8 cellular contexts compared by ENCODE assay signal in the genomic region with DNA sequence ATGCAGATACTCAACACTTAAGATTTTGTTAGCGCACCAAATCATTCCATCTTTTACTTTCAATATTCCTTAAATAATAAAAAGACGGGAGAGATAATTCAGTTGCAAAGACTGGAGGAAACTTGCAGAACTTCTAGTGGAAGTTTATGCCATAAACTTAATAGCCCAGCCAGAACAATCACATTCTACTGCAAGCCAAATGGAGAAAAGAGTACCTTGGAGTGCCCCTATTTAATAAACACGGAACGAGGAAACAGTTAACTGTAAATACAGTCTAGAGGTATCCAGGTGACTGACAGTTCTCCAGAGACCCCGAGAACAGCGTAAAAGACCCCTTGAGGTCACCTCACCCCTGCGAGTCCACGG. TPM values are rescaled to one million over a fixed set of nuclear protein-coding genes. Genes with fewer than 3 reads are reported as not detected.
DNase-seq lines count a peak whose midpoint lies in the region; ATAC-seq and TF ChIP-seq lines count a peak whose summit lies in the region.

No MANE protein-coding gene starts in this region.

- no peak for DNase-seq in activated CD4-positive, alpha-beta T cell treated with anti-CD3 and anti-CD28 coated beads for 36 hours
- no peak for DNase-seq in activated CD4-positive, alpha-beta T cell treated with anti-CD3 and anti-CD28 coated beads, Interleukin-2, amount 50 U/mL, for 4 hours
- DNase-seq in activated T-helper 2 cell treated with anti-CD3 and anti-CD28 coated beads, Interferon-gamma antibody, Interleukin-2, Interleukin-4, amounts not matched to agents 10 μg/mL and 5 μg/mL and 100 μg/mL, durations not matched to agents 14 hours and 24 hours and 36 hours (ENCODE audit: low spot score): no peak
- DNase-seq in immature natural killer cell (no peak), testis (no peak), NCI-H526 treated with DMSO at 0.1 percent for 48 hours (lab: John Stamatoyannopoulos, UW) (no peak)
- no peak for DNase-seq in activated CD4-positive, CD25-positive, alpha-beta regulatory T cell (lab: John Stamatoyannopoulos, UW)

- WGBS in testis, 2 donors: 1 to 2% methylated on average over 8 of the region's 8 CpGs

- TF ChIP-seq POLR2A in testis (IDR thresholded peaks at IDR 0.05): no peak

- H3K36me3 Mint-ChIP-seq in activated CD4-positive, alpha-beta T cell treated with anti-CD3 and anti-CD28 coated beads for 36 hours (ENCODE audit: low read depth): peaks cover 35% of the 10 kb centered on the region
- H3K36me3 Mint-ChIP-seq in activated T-helper 2 cell treated with anti-CD3 and anti-CD28 coated beads, Interferon-gamma antibody, Interleukin-2, Interleukin-4, amounts not matched to agents 10 μg/mL and 5 μg/mL and 100 μg/mL, durations not matched to agents 14 hours and 24 hours and 36 hours (ENCODE audit: low read depth): peaks cover 21% of the 10 kb centered on the region
- peaks cover 0 to 3% (median 0%) of the 10 kb centered on the region in 3 donors for H3K36me3 Mint-ChIP-seq in immature natural killer cell

- peak overlapping the region; percentile 95 for H3K27ac Mint-ChIP-seq in activated CD4-positive, alpha-beta T cell treated with anti-CD3 and anti-CD28 coated beads for 36 hours
- peak overlapping the region; percentile 98 for H3K27ac Mint-ChIP-seq in activated T-helper 2 cell treated with anti-CD3 and anti-CD28 coated beads, Interferon-gamma antibody, Interleukin-2, Interleukin-4, amounts not matched to agents 10 μg/mL and 5 μg/mL and 100 μg/mL, durations not matched to agents 14 hours and 24 hours and 36 hours
- H3K27ac Mint-ChIP-seq in immature natural killer cell: peak overlapping the region; percentile 91 to 98 (median 96)

- H3K27me3 ChIP-seq in testis: no peaks in the 10 kb centered on the region

- peak overlapping the region; percentile 79 to 83 for H3K27ac ChIP-seq in testis

- no peaks in the 10 kb centered on the region for H3K9me3 ChIP-seq in testis

- intact Hi-C loops in activated CD4-positive, alpha-beta T cell treated with anti-CD3 and anti-CD28 coated beads for 36 hours (cut with DNase I, micrococcal nuclease): loop anchor here in 1 of 2 experiments (1.0 to 10.0 kb wide), 8 partner anchors 332 to 1970 kb away; a partner anchor contains a TSS
- intact Hi-C loops in activated T-helper 2 cell treated with anti-CD3 and anti-CD28 coated beads, Interferon-gamma antibody, Interleukin-2, Interleukin-4, amounts not matched to agents 10 μg/mL and 5 μg/mL and 100 μg/mL, durations not matched to agents 14 hours and 24 hours and 36 hours (cut with micrococcal nuclease): loop anchor here (2.0 to 10.0 kb wide), 4 partner anchors 370 to 1122 kb away; a partner anchor contains a TSS
- intact Hi-C loops in testis (cut with DNase I; ENCODE audit: low total_unique reads): no loop called here

- H3K36me3 ChIP-seq in testis (ENCODE audit: low read depth, missing control alignments): no peaks in the 10 kb centered on the region

- CTCF ChIA-PET in activated CD4-positive, alpha-beta T cell treated with anti-CD3 and anti-CD28 coated beads for 36 hours (lab: Charles Lee): interaction anchor here (0.7 kb wide), 1 partner anchor 134 kb away, joined by 3 read pairs; no protein-coding TSS in a partner anchor

- H3K4me3 ChIP-seq in testis: peak overlapping the region; percentile 93

- peak overlapping the region; percentile 92 for H3K4me3 Mint-ChIP-seq in activated CD4-positive, alpha-beta T cell treated with anti-CD3 and anti-CD28 coated beads for 36 hours
- peak overlapping the region; percentile 94 for H3K4me3 Mint-ChIP-seq in activated T-helper 2 cell treated with anti-CD3 and anti-CD28 coated beads, Interferon-gamma antibody, Interleukin-2, Interleukin-4, amounts not matched to agents 10 μg/mL and 5 μg/mL and 100 μg/mL, durations not matched to agents 14 hours and 24 hours and 36 hours (ENCODE audit: low read depth)
- H3K4me3 Mint-ChIP-seq in immature natural killer cell: peak overlapping the region; percentile 85 to 96 (median 94)

- no peak for TF ChIP-seq CTCF in testis (IDR thresholded peaks at IDR 0.05)

- no peaks in the 10 kb centered on the region for H3K27me3 Mint-ChIP-seq in activated CD4-positive, alpha-beta T cell treated with anti-CD3 and anti-CD28 coated beads for 36 hours
- no peaks in the 10 kb centered on the region for H3K27me3 Mint-ChIP-seq in activated T-helper 2 cell treated with anti-CD3 and anti-CD28 coated beads, Interferon-gamma antibody, Interleukin-2, Interleukin-4, amounts not matched to agents 10 μg/mL and 5 μg/mL and 100 μg/mL, durations not matched to agents 14 hours and 24 hours and 36 hours (ENCODE audit: low read depth)
- peaks cover 12 to 16% (median 14%) of the 10 kb centered on the region in 3 donors for H3K27me3 Mint-ChIP-seq in immature natural killer cell (ENCODE audit: low read depth in 3 of 3)

- H3K4me1 Mint-ChIP-seq in activated CD4-positive, alpha-beta T cell treated with anti-CD3 and anti-CD28 coated beads for 36 hours: peaks cover 38% of the 10 kb centered on the region
- peaks cover 29% of the 10 kb centered on the region for H3K4me1 Mint-ChIP-seq in activated T-helper 2 cell treated with anti-CD3 and anti-CD28 coated beads, Interferon-gamma antibody, Interleukin-2, Interleukin-4, amounts not matched to agents 10 μg/mL and 5 μg/mL and 100 μg/mL, durations not matched to agents 14 hours and 24 hours and 36 hours (ENCODE audit: low read depth)
- peaks cover 46 to 57% of the 10 kb centered on the region in 2 donors for H3K4me1 Mint-ChIP-seq in immature natural killer cell

- ATAC-seq in activated CD4-positive, alpha-beta T cell treated with anti-CD3 and anti-CD28 coated beads for 36 hours: no peak
- ATAC-seq in HG03064 (IDR thresholded peaks at IDR 0.05; ENCODE audit: low read depth, unreplicated experiment): peak; percentile 18

- H3K9me3 Mint-ChIP-seq in activated CD4-positive, alpha-beta T cell treated with anti-CD3 and anti-CD28 coated beads for 36 hours (ENCODE audit: low read depth): no peaks in the 10 kb centered on the region
- peaks cover 4% of the 10 kb centered on the region for H3K9me3 Mint-ChIP-seq in activated T-helper 2 cell treated with anti-CD3 and anti-CD28 coated beads, Interferon-gamma antibody, Interleukin-2, Interleukin-4, amounts not matched to agents 10 μg/mL and 5 μg/mL and 100 μg/mL, durations not matched to agents 14 hours and 24 hours and 36 hours
- H3K9me3 Mint-ChIP-seq in immature natural killer cell: peaks cover 0 to 3% (median 0%) of the 10 kb centered on the region in 6 donors

- POLR2A ChIA-PET in activated CD4-positive, alpha-beta T cell treated with anti-CD3 and anti-CD28 coated beads for 36 hours (lab: Charles Lee): no interaction called here

- H3K4me1 ChIP-seq in testis: peaks cover 9% of the 10 kb centered on the region

RNA-seq across cellular contexts. Expression of a gene that starts 0.6 kb away (rescaled TPM):
- total RNA-seq in activated CD4-positive, alpha-beta T cell treated with anti-CD3 and anti-CD28 coated beads for 36 hours: 1 to 10 TPM; 4.9 to 6.7 TPM
- 6.3 and 7.0 TPM in 2 replicates for total RNA-seq in activated T-helper 2 cell treated with anti-CD3 and anti-CD28 coated beads, Interferon-gamma antibody, Interleukin-2, Interleukin-4, amounts not matched to agents 10 μg/mL and 5 μg/mL and 100 μg/mL, durations not matched to agents 14 hours and 24 hours and 36 hours
- 10 to 100 TPM; 10.8 to 15.6 (median 14.1) TPM for polyA plus RNA-seq in immature natural killer cell
- total RNA-seq in testis: 10 to 100 TPM in 1 of 2 donors, 1 to 10 TPM in 1; 9.8 to 11.6 TPM
- 15.1 TPM for polyA plus RNA-seq in testis (ENCODE audit: insufficient read depth, low read depth, low replicate concordance)
